8 cellular contexts compared by ENCODE assay signal in genomic region chr1:200780545-200781444, GRCh38. TPM values are rescaled to one million over a fixed set of nuclear protein-coding genes. Genes with fewer than 3 reads are reported as not detected.
A peak's percentile ranks its signal among the peaks of the same experiment; 100 is the strongest.
DNase-seq lines count a peak whose midpoint lies in the region; ATAC-seq and TF ChIP-seq lines count a peak whose summit lies in the region.

No MANE protein-coding gene starts in this region.

- peaks cover 14 to 23% (median 18%) of the 10 kb centered on the region in 11 experiments for H3K9me3 ChIP-seq in BLaER1 treated with 17β-estradiol and CSF1 and Interleukin-3, amounts not matched to agents 10 nM and 100 nM (replicated peaks in 1 of 11)
- H3K9me3 ChIP-seq in GM23248 (ENCODE audit: low read depth), result no peaks in the 10 kb centered on the region
- H3K9me3 ChIP-seq in muscle layer of colon (ENCODE audit: low read length), result no peaks in the 10 kb centered on the region

- TF ChIP-seq CTCF in Calu3 (IDR thresholded peaks at IDR 0.05; ENCODE audit: unreplicated experiment), result no peak
- no peak for TF ChIP-seq CTCF in activated CD8-positive, alpha-beta T cell treated with anti-CD3 and anti-CD28 coated beads for 36 hours (IDR thresholded peaks at IDR 0.05)
- TF ChIP-seq CTCF in progenitor cell of endocrine pancreas (IDR thresholded peaks at IDR 0.05; ENCODE audit: unreplicated experiment), result no peak

- peaks cover 15 to 80% (median 35%) of the 10 kb centered on the region in 11 experiments for H3K36me3 ChIP-seq in BLaER1 treated with 17β-estradiol and CSF1 and Interleukin-3, amounts not matched to agents 10 nM and 100 nM
- H3K36me3 ChIP-seq in GM23248 (ENCODE audit: low read depth), result peaks cover 5% of the 10 kb centered on the region; the same call in 1 of the 2 replicates
- no peaks in the 10 kb centered on the region for H3K36me3 ChIP-seq in muscle layer of colon (ENCODE audit: insufficient read depth, low read length)

- peaks cover 0 to 20% (median 0%) of the 10 kb centered on the region in 11 experiments; a peak in 2 of 22 replicates for H4K20me1 ChIP-seq in BLaER1 treated with 17β-estradiol and CSF1 and Interleukin-3, amounts not matched to agents 10 nM and 100 nM
- H4K20me1 ChIP-seq in GM23248 (ENCODE audit: insufficient read depth), result no peaks in the 10 kb centered on the region; the same call in none of the 2 replicates

- H3K4me2 ChIP-seq in BLaER1 treated with 17β-estradiol and CSF1 and Interleukin-3, amounts not matched to agents 10 nM and 100 nM, result peak overlapping the region; percentile 21 to 72 (median 46); a peak in 21 of 22 replicates
- H3K4me2 ChIP-seq in GM23248 (ENCODE audit: unreplicated experiment), result peak overlapping the region; percentile 83

- H3K27ac ChIP-seq in BLaER1 treated with 17β-estradiol and CSF1 and Interleukin-3, amounts not matched to agents 10 nM and 100 nM, result peak overlapping the region in 3 of 11 experiments; percentile 0 to 30 (median 10); a peak in 2 of 22 replicates
- H3K27ac ChIP-seq in GM23248, result peak overlapping the region; percentile 14
- peak overlapping the region; percentile 27 for H3K27ac ChIP-seq in muscle layer of colon (ENCODE audit: low read depth, low read length)

- POLR2A ChIA-PET in activated CD8-positive, alpha-beta T cell treated with anti-CD3 and anti-CD28 coated beads for 36 hours (lab: Charles Lee), result no interaction called here

- peaks cover 100% of the 10 kb centered on the region for H3K79me2 ChIP-seq in GM23248 (ENCODE audit: insufficient read depth)

- peaks cover 12 to 23% (median 16%) of the 10 kb centered on the region in 10 experiments; a peak in 18 of 20 replicates for H3K4me1 ChIP-seq in BLaER1 treated with 17β-estradiol and CSF1 and Interleukin-3, amounts not matched to agents 10 nM and 100 nM
- H3K4me1 ChIP-seq in GM23248 (ENCODE audit: insufficient read depth) (peaks cover 37% of the 10 kb centered on the region), muscle layer of colon (ENCODE audit: insufficient read depth, low read length) (peaks cover 6% of the 10 kb centered on the region)

- H3K9ac ChIP-seq in BLaER1 treated with 17β-estradiol and CSF1 and Interleukin-3, amounts not matched to agents 10 nM and 100 nM, result peak overlapping the region in 3 of 11 experiments; percentile 31 to 52 (median 34); a peak in 3 of 22 replicates
- H3K9ac ChIP-seq in GM23248 (peak overlapping the region; percentile 53), muscle layer of colon (ENCODE audit: low read length) (no peak overlapping the region)

- intact Hi-C loops in Calu3 (cut with micrococcal nuclease; ENCODE audit: unreplicated experiment), result no loop called here
- intact Hi-C loops in activated CD8-positive, alpha-beta T cell treated with anti-CD3 and anti-CD28 coated beads for 36 hours (cut with micrococcal nuclease), result no loop called here

- no peaks in the 10 kb centered on the region for H3K9me2 ChIP-seq in GM23248 (ENCODE audit: insufficient read depth)

- peaks cover 12% of the 10 kb centered on the region for H3K4me1 Mint-ChIP-seq in Calu3 (ENCODE audit: low read depth, unreplicated experiment)
- peaks cover 2% of the 10 kb centered on the region for H3K4me1 Mint-ChIP-seq in activated CD8-positive, alpha-beta T cell treated with anti-CD3 and anti-CD28 coated beads for 36 hours (ENCODE audit: low read depth)
- H3K4me1 Mint-ChIP-seq in progenitor cell of endocrine pancreas (ENCODE audit: low read depth), result peaks cover 2% of the 10 kb centered on the region

- CTCF ChIA-PET in Calu3 (lab: Charles Lee), result interaction anchor here (0.5 to 1.0 kb wide), 2 partner anchors 85 to 159 kb away, joined by 3 to 4 read pairs; no protein-coding TSS in a partner anchor
- CTCF ChIA-PET in activated CD8-positive, alpha-beta T cell treated with anti-CD3 and anti-CD28 coated beads for 36 hours (lab: Charles Lee), result interaction anchor here (1.8 kb wide), 1 partner anchor 159 kb away, joined by 10 read pairs; no protein-coding TSS in a partner anchor

- H3K36me3 Mint-ChIP-seq in Calu3 (ENCODE audit: insufficient read depth, unreplicated experiment) (no peaks in the 10 kb centered on the region), progenitor cell of endocrine pancreas (ENCODE audit: insufficient read depth) (peaks cover 33% of the 10 kb centered on the region)
- H3K36me3 Mint-ChIP-seq in activated CD8-positive, alpha-beta T cell treated with anti-CD3 and anti-CD28 coated beads for 36 hours (ENCODE audit: low read depth), result peaks cover 3% of the 10 kb centered on the region

- no TSS peak for BruUV-seq in Calu3 (replicated peaks; lab: Mats Ljungman, UMichigan)

- ATAC-seq in HG03342 (IDR thresholded peaks at IDR 0.05; ENCODE audit: unreplicated experiment), result no peak
- ATAC-seq in activated CD8-positive, alpha-beta T cell treated with anti-CD3 and anti-CD28 coated beads for 36 hours, result no peak

- in situ Hi-C loops in GM23248 (cut with MboI), result no loop called here

- H3K27ac Mint-ChIP-seq in Calu3 (ENCODE audit: unreplicated experiment) (no peak overlapping the region), progenitor cell of endocrine pancreas (no peak overlapping the region)
- H3K27ac Mint-ChIP-seq in activated CD8-positive, alpha-beta T cell treated with anti-CD3 and anti-CD28 coated beads for 36 hours, result no peak overlapping the region

- DNase-seq in GM23248, result peak; percentile 53
- DNase-seq in astrocyte of the hippocampus (ENCODE audit: low read depth, low spot score), result peak; percentile 53
- DNase-seq in Calu3, result no peak
- no peak for DNase-seq in activated CD8-positive, alpha-beta T cell treated with anti-CD3 and anti-CD28 coated beads for 36 hours
- no peak for DNase-seq in progenitor cell of endocrine pancreas (ENCODE audit: low spot score, unreplicated experiment)

- H3K27me3 ChIP-seq in BLaER1 treated with 17β-estradiol and CSF1 and Interleukin-3, amounts not matched to agents 10 nM and 100 nM, result no peaks in the 10 kb centered on the region
- H3K27me3 ChIP-seq in GM23248 (replicated peaks; ENCODE audit: insufficient read depth) (no peaks in the 10 kb centered on the region), muscle layer of colon (ENCODE audit: control insufficient read depth in 1 of 2, insufficient read depth in 2 of 2, low read length in 2 of 2) (no peaks in the 10 kb centered on the region)

- H3K4me3 Mint-ChIP-seq in Calu3 (ENCODE audit: low read depth, unreplicated experiment) (no peak overlapping the region), progenitor cell of endocrine pancreas (ENCODE audit: low read depth) (no peak overlapping the region)
- H3K4me3 Mint-ChIP-seq in activated CD8-positive, alpha-beta T cell treated with anti-CD3 and anti-CD28 coated beads for 36 hours, result no peak overlapping the region

- H2AFZ ChIP-seq in GM23248, result peak overlapping the region; percentile 42

- H3K27me3 Mint-ChIP-seq in Calu3 (ENCODE audit: unreplicated experiment) (no peaks in the 10 kb centered on the region), progenitor cell of endocrine pancreas (no peaks in the 10 kb centered on the region)
- no peaks in the 10 kb centered on the region for H3K27me3 Mint-ChIP-seq in activated CD8-positive, alpha-beta T cell treated with anti-CD3 and anti-CD28 coated beads for 36 hours

- WGBS in GM23248 (ENCODE audit: low coverage in 1 of 2, low lambda C conversion rate in 2 of 2, missing lambda C conversion rate in 2 of 2), 2 experiments, result 7 to 8% methylated on average over 5 of the region's 5 CpGs

- peak overlapping the region in 1 of 10 experiments; percentile 3; a peak in 2 of 20 replicates for H3K4me3 ChIP-seq in BLaER1 treated with 17β-estradiol and CSF1 and Interleukin-3, amounts not matched to agents 10 nM and 100 nM
- H3K4me3 ChIP-seq in GM23248 (peak overlapping the region; percentile 61), muscle layer of colon (ENCODE audit: low read depth in 1 of 2, low read length in 2 of 2) (peak overlapping the region in 1 of 2 donors; percentile 12)

- H3K9me3 Mint-ChIP-seq in Calu3 (ENCODE audit: low read depth, unreplicated experiment), result no peaks in the 10 kb centered on the region
- peaks cover 2% of the 10 kb centered on the region for H3K9me3 Mint-ChIP-seq in activated CD8-positive, alpha-beta T cell treated with anti-CD3 and anti-CD28 coated beads for 36 hours
- peaks cover 12% of the 10 kb centered on the region for H3K9me3 Mint-ChIP-seq in progenitor cell of endocrine pancreas (ENCODE audit: low read depth)

- peaks cover 19% of the 10 kb centered on the region for H3F3A ChIP-seq in GM23248 (ENCODE audit: insufficient read depth)

RNA-seq across cellular contexts. Expression of gene CAMSAP2, which starts 42.1 kb away (rescaled TPM):
- total RNA-seq in GM23248 (2014; rRNA removed; shearing (Covaris generic)), result 28.7 and 52.6 TPM in 2 replicates
- 9.9 and 10.9 TPM in 2 replicates for polyA plus RNA-seq in GM23248 (2016; fragmentation: Nextera tagmentation; extraction: Ambion mirVana)
- total RNA-seq in Calu3 (2022), result 27.6 and 30.3 TPM in 2 replicates
- 1 to 10 TPM; 1.8 to 2.1 TPM for total RNA-seq in activated CD8-positive, alpha-beta T cell treated with anti-CD3 and anti-CD28 coated beads for 36 hours
- 27.9 and 30.4 TPM in 2 replicates for total RNA-seq in progenitor cell of endocrine pancreas

Comparison
In these comparisons a context has a peak if more than half of its experiments do, and no peak if none do; other contexts are left out.
1. DNase-seq: peak in GM23248 (single experiment) and astrocyte of the hippocampus (single experiment); none in Calu3 (single experiment), activated CD8-positive, alpha-beta T cell treated with anti-CD3 and anti-CD28 coated beads for 36 hours (single experiment) and progenitor cell of endocrine pancreas (single experiment).